ENCODE assay signal across 23 cellular contexts in genomic region chr2:9055471-9055870, GRCh38. TPM values are rescaled to one million over a fixed set of nuclear protein-coding genes. Genes with fewer than 3 reads are reported as not detected.
DNase-seq lines count a peak whose midpoint lies in the region; ATAC-seq, FAIRE-seq and TF ChIP-seq lines count a peak whose summit lies in the region.
"Had no signal": no experiment of that assay in that cellular context is flagged by ENCODE, and none has a peak within 500 bp of the region (broad histone marks: within the 10 kb centered on the region; RNA-seq: fewer than 3 reads in every experiment).

No MANE protein-coding gene starts in this region.

- TF ChIP-seq CTCF in KMS-11 (conservative IDR thresholded peaks at IDR 0.05; ENCODE audit: low read depth, low read length) (no peak), GM12878 (IDR thresholded peaks at IDR 0.05 in 2 of 3, conservative IDR thresholded peaks at IDR 0.05 in 1 of 3; ENCODE audit: control insufficient read depth in 2 of 3, extremely low read depth in 1 of 3, insufficient read depth in 1 of 3, low read depth in 3 of 3, low read length in 3 of 3) (no peak), osteocyte (IDR thresholded peaks at IDR 0.05) (no peak), breast epithelium (IDR thresholded peaks at IDR 0.05) (no peak)

- H4K20me1 ChIP-seq in KMS-11 (ENCODE audit: insufficient read depth) (no peaks in the 10 kb centered on the region), GM12878 (ENCODE audit: control insufficient read depth, insufficient read depth) (no peaks in the 10 kb centered on the region)

- no peak for FAIRE-seq in GM12878 (lab: Jason Lieb, UNC)
- FAIRE-seq: D721Med had no signal

- H3K36me3 Mint-ChIP-seq in activated CD4-positive, alpha-beta T cell treated with anti-CD3 and anti-CD28 coated beads, Interleukin-2, amount 10 ng/mL, durations not matched to agents 7 days and 5 days (ENCODE audit: low read depth): no peaks in the 10 kb centered on the region
- no peaks in the 10 kb centered on the region for H3K36me3 Mint-ChIP-seq in osteocyte (ENCODE audit: unreplicated experiment)
- H3K36me3 Mint-ChIP-seq: CD14-positive monocyte, IgD-negative memory B cell had no signal

- peak overlapping the region; percentile 57 for H3K27ac Mint-ChIP-seq in activated CD4-positive, alpha-beta T cell treated with anti-CD3 and anti-CD28 coated beads, Interleukin-2, amount 10 ng/mL, durations not matched to agents 7 days and 5 days
- peak overlapping the region; percentile 86 for H3K27ac Mint-ChIP-seq in osteocyte (ENCODE audit: unreplicated experiment)
- H3K27ac Mint-ChIP-seq: CD14-positive monocyte, H9, IgD-negative memory B cell had no signal

- H3K27me3 ChIP-seq in KMS-11 (ENCODE audit: insufficient read depth, low read depth): no peaks in the 10 kb centered on the region
- H3K27me3 ChIP-seq in GM12878 (replicated peaks in 1 of 2; ENCODE audit: control insufficient read depth in 2 of 2, insufficient read depth in 2 of 2, low read length in 1 of 2): no peaks in the 10 kb centered on the region
- no peaks in the 10 kb centered on the region for H3K27me3 ChIP-seq in breast epithelium
- H3K27me3 ChIP-seq: SJCRH30 had no signal

- no TSS peak for BruUV-seq in GM12878 (replicated peaks; lab: Mats Ljungman, UMichigan)

- TF ChIP-seq POLR2A in GM12878 (IDR thresholded peaks at IDR 0.05; ENCODE audit: low read depth, low read length) (no peak), breast epithelium (IDR thresholded peaks at IDR 0.05) (no peak)

- RAD21 ChIA-PET in GM12878 (lab: Charles Lee; ENCODE audit: unreplicated experiment): no interaction called here

- H3K4me1 ChIP-seq in KMS-11 (ENCODE audit: low read depth, poor library complexity, severe bottlenecking) (no peaks in the 10 kb centered on the region), GM12878 (ENCODE audit: control insufficient read depth, insufficient read depth, low read length) (no peaks in the 10 kb centered on the region; the same call in 1 of the 2 replicates), breast epithelium (no peaks in the 10 kb centered on the region)

- H3K9me3 ChIP-seq in GM12878 (replicated peaks; ENCODE audit: control insufficient read depth, insufficient read depth, low read length): no peaks in the 10 kb centered on the region
- H3K9me3 ChIP-seq in breast epithelium: no peaks in the 10 kb centered on the region

- peaks cover 4% of the 10 kb centered on the region for H3K9me3 Mint-ChIP-seq in activated CD4-positive, alpha-beta T cell treated with anti-CD3 and anti-CD28 coated beads, Interleukin-2, amount 10 ng/mL, durations not matched to agents 7 days and 5 days
- no peaks in the 10 kb centered on the region for H3K9me3 Mint-ChIP-seq in osteocyte (ENCODE audit: unreplicated experiment)
- H3K9me3 Mint-ChIP-seq: H9 had no signal

- no peak for DNase-seq in activated CD4-positive, alpha-beta T cell treated with anti-CD3 and anti-CD28 coated beads, Interleukin-2, amount 10 ng/mL, durations not matched to agents 7 days and 5 days
- DNase-seq in activated CD4-positive, alpha-beta T cell treated with anti-CD3 and anti-CD28 coated beads for 48 hours: no peak
- DNase-seq in GM12878 (ENCODE audit: low read depth, low spot score): no peak
- DNase-seq in osteocyte (ENCODE audit: extremely low spot score, unreplicated experiment): no peak
- DNase-seq in NCI-H1930 (lab: John Stamatoyannopoulos, UW): no peak
- DNase-seq in breast epithelium (ENCODE audit: low spot score in 2 of 2): no peak
- DNase-seq: 8988T, AML-193, H9, MM.1S, NCI-H1048, NCI-H1436, NCI-H187 treated with DMSO at 0.1 percent for 48 hours, NCI-H226, NCI-H510A treated with DMSO at 0.1 percent for 48 hours, NCI-H748 treated with DMSO at 0.1 percent for 48 hours, SJCRH30 had no signal

- H3K79me2 ChIP-seq in KMS-11 (ENCODE audit: insufficient read depth, low read depth): no peaks in the 10 kb centered on the region
- H3K79me2 ChIP-seq in GM12878 (ENCODE audit: control insufficient read depth, insufficient read depth, low read length): no peaks in the 10 kb centered on the region

- no peak overlapping the region for H3K9ac ChIP-seq in KMS-11
- H3K9ac ChIP-seq in GM12878 (ENCODE audit: control insufficient read depth, insufficient read depth, low read length): no peak overlapping the region

- H3K27ac ChIP-seq in KMS-11 (no peak overlapping the region), GM12878 (ENCODE audit: control insufficient read depth, insufficient read depth) (no peak overlapping the region), breast epithelium (no peak overlapping the region)
- H3K27ac ChIP-seq: SJCRH30 had no signal

- 36% methylated on average over 4 of the region's 4 CpGs for WGBS in GM12878 (ENCODE audit: insufficient coverage, insufficient replicate concordance, low lambda C conversion rate, missing lambda C conversion rate)

- H3K4me3 Mint-ChIP-seq in activated CD4-positive, alpha-beta T cell treated with anti-CD3 and anti-CD28 coated beads, Interleukin-2, amount 10 ng/mL, durations not matched to agents 7 days and 5 days: no peak overlapping the region
- H3K4me3 Mint-ChIP-seq in osteocyte (ENCODE audit: unreplicated experiment): no peak overlapping the region
- H3K4me3 Mint-ChIP-seq: CD14-positive monocyte, H9, IgD-negative memory B cell had no signal

- intact Hi-C loops in GM12878 (cut with micrococcal nuclease; ENCODE audit: unreplicated experiment): no loop called here
- intact Hi-C loops in breast epithelium (cut with DNase I; ENCODE audit: low total_unique reads): no loop called here

- CTCF ChIA-PET in activated CD4-positive, alpha-beta T cell treated with anti-CD3 and anti-CD28 coated beads, Interleukin-2, amount 10 ng/mL, durations not matched to agents 7 days and 5 days (lab: Charles Lee): no interaction called here
- CTCF ChIA-PET in GM12878 (lab: Yijun Ruan, JAX): interaction anchor here (1.1 to 1.4 kb wide), 2 partner anchors 10 to 11 kb away, joined by 3 to 4 read pairs; no protein-coding TSS in a partner anchor

- SMC1A ChIA-PET in GM12878 (lab: Charles Lee; ENCODE audit: uncharacterized antibody, unreplicated experiment): interaction anchor here (0.6 to 1.1 kb wide), 3 partner anchors 20 to 58 kb away, joined by 3 read pairs; no protein-coding TSS in a partner anchor

- no peaks in the 10 kb centered on the region for H3K36me3 ChIP-seq in KMS-11 (ENCODE audit: insufficient read depth)
- H3K36me3 ChIP-seq in GM12878 (ENCODE audit: control insufficient read depth in 2 of 2, insufficient read depth in 2 of 2, low read length in 1 of 2): no peaks in the 10 kb centered on the region
- no peaks in the 10 kb centered on the region for H3K36me3 ChIP-seq in breast epithelium
- H3K36me3 ChIP-seq: SJCRH30 had no signal

- no peak for ATAC-seq in GM12878
- no peak for ATAC-seq in HG02588 (IDR thresholded peaks at IDR 0.05; ENCODE audit: unreplicated experiment)
- ATAC-seq: Panc1 had no signal

- TF ChIP-seq RAD21 in GM12878 (IDR thresholded peaks at IDR 0.05; ENCODE audit: insufficient read depth, low read depth, low read length): no peak

- in situ Hi-C loops in GM12878 (cut with MboI): no loop called here

- peaks cover 8% of the 10 kb centered on the region for H3K4me1 Mint-ChIP-seq in activated CD4-positive, alpha-beta T cell treated with anti-CD3 and anti-CD28 coated beads, Interleukin-2, amount 10 ng/mL, durations not matched to agents 7 days and 5 days
- peaks cover 59% of the 10 kb centered on the region for H3K4me1 Mint-ChIP-seq in osteocyte (ENCODE audit: unreplicated experiment)
- H3K4me1 Mint-ChIP-seq: H9 had no signal

- no peaks in the 10 kb centered on the region for H3K27me3 Mint-ChIP-seq in activated CD4-positive, alpha-beta T cell treated with anti-CD3 and anti-CD28 coated beads, Interleukin-2, amount 10 ng/mL, durations not matched to agents 7 days and 5 days
- no peaks in the 10 kb centered on the region for H3K27me3 Mint-ChIP-seq in osteocyte (ENCODE audit: unreplicated experiment)

- POLR2A ChIA-PET in activated CD4-positive, alpha-beta T cell treated with anti-CD3 and anti-CD28 coated beads, Interleukin-2, amount 10 ng/mL, durations not matched to agents 7 days and 5 days (lab: Charles Lee): no interaction called here
- POLR2A ChIA-PET in GM12878 (lab: Charles Lee): interaction anchor here (0.7 to 3.7 kb wide), 2 partner anchors 37 to 260 kb away, joined by 3 to 10 read pairs; no protein-coding TSS in a partner anchor

- H2AFZ ChIP-seq in KMS-11 (ENCODE audit: low read depth): peak overlapping the region; percentile 34; the same call in 1 of the 2 replicates
- H2AFZ ChIP-seq in GM12878 (ENCODE audit: control insufficient read depth, low read depth, low read length): no peak overlapping the region

- no peak for TF ChIP-seq EP300 in GM12878 (IDR thresholded peaks at IDR 0.05; ENCODE audit: borderline replicate concordance in 1 of 2, control insufficient read depth in 1 of 2, low read depth in 2 of 2, low read length in 2 of 2)

- H3K4me2 ChIP-seq in KMS-11 (no peak overlapping the region), GM12878 (ENCODE audit: control insufficient read depth, insufficient read depth) (no peak overlapping the region)

- H3K4me3 ChIP-seq in KMS-11 (IDR thresholded peaks at IDR 0.05; ENCODE audit: insufficient read depth, low read depth, low read length) (no peak overlapping the region), GM12878 (no peak overlapping the region), breast epithelium (no peak overlapping the region)
- H3K4me3 ChIP-seq: SJCRH30 had no signal

RNA-seq across cellular contexts. Expression of gene MBOAT2, which starts 52.0 kb away (rescaled TPM):
- 10 to 100 TPM in 1 of 2 experiments, 1 to 10 TPM in 1; 8.8 to 10.6 TPM for total RNA-seq in activated CD4-positive, alpha-beta T cell treated with anti-CD3 and anti-CD28 coated beads, Interleukin-2, amount 10 ng/mL, durations not matched to agents 7 days and 5 days
- 38.6 and 46.9 TPM in 2 replicates for total RNA-seq in GM12878 (2013; cell fraction: nucleolus; rRNA removed)
- total RNA-seq in GM12878 (2014; rRNA removed) (1.2 and 1.6 TPM in 2 replicates), GM12878 (2014; rRNA removed; fragmentation: Illumina TruSeq; extraction: Trizol) (1.8 TPM in 2 replicates), GM12878 (2021) (1.5 and 2.1 TPM in 2 replicates), osteocyte (94.7 and 101 TPM in 2 replicates), breast epithelium (10 to 100 TPM in 2 of 3 donors, 1 to 10 TPM in 1; 6.4 to 41.0 (median 23.6) TPM)
- polyA plus RNA-seq in GM12878 (2011; ENCODE audit: low read depth): 1.5 TPM
- polyA plus RNA-seq in GM12878 (2011; rRNA removed) (40.6 and 48.2 TPM in 2 replicates), GM12878 (2014; fragmentation: Illumina TruSeq; extraction: Trizol) (1.9 and 3.3 TPM in 2 replicates), GM12878 (2014; fragmentation: Nextera tagmentation; extraction: Ambion mirVana) (1 to 10 TPM in 1 of 2 experiments, under 1 TPM in 1; 0.08 to 1.3 TPM), GM12878 (2014; rRNA removed) (2.0 and 2.6 TPM in 2 replicates), GM12878 (2016; fragmentation: Nextera tagmentation; extraction: Ambion mirVana) (1 to 10 TPM; 1.2 to 1.7 TPM)
- 17.4 and 17.6 TPM in 2 replicates for polyA plus RNA-seq in GM12878 (2011; cell fraction: cytosol; rRNA removed)
- 78.0 and 79.8 TPM in 2 replicates for polyA plus RNA-seq in GM12878 (2011; cell fraction: nucleus; rRNA removed)
- polyA plus RNA-seq in GM12878 (2012): 3.7 and 4.3 TPM in 2 replicates
- polyA minus RNA-seq in GM12878 (2011; rRNA and poly(A)+ RNA removed): 33.9 and 37.0 TPM in 2 replicates
- 10.3 and 12.8 TPM in 2 replicates for polyA minus RNA-seq in GM12878 (2011; cell fraction: cytosol; rRNA and poly(A)+ RNA removed)
- 14.0 and 35.6 TPM in 2 replicates for polyA minus RNA-seq in GM12878 (2011; cell fraction: nucleus; rRNA and poly(A)+ RNA removed)
- polyA plus RNA-seq: IgD-negative memory B cell had no signal
